12 cellular contexts compared by ENCODE assay signal in genomic region chr18:44715841-44716240, GRCh38. TPM values are rescaled to one million over a fixed set of nuclear protein-coding genes. Genes with fewer than 3 reads are reported as not detected.
DNase-seq lines count a peak whose midpoint lies in the region; ATAC-seq and FAIRE-seq lines count a peak whose summit lies in the region.
"Had no signal": no experiment of that assay in that cellular context is flagged by ENCODE, and none has a peak within 500 bp of the region (broad histone marks: within the 10 kb centered on the region; RNA-seq: fewer than 3 reads in every experiment).

No MANE protein-coding gene starts in this region.

- no peaks in the 10 kb centered on the region for H3K27me3 ChIP-seq in SJCRH30

- H3K27ac ChIP-seq in SJCRH30 (peak overlapping the region; percentile 93), mesodermal cell (ENCODE audit: low read depth, low read length, severe bottlenecking) (peak overlapping the region; percentile 74)
- H3K27ac ChIP-seq: 22Rv1 had no signal

- DNase-seq in NCI-H82 (lab: John Stamatoyannopoulos, UW) (peak; percentile 58), NCI-H82 treated with DMSO at 0.1 percent for 48 hours (lab: John Stamatoyannopoulos, UW; ENCODE audit: unreplicated experiment) (no peak), SJCRH30 (peak; percentile 79 to 88), urothelium cell line (ENCODE audit: low spot score) (peak; percentile 15), CD1c-positive myeloid dendritic cell (ENCODE audit: extremely low spot score) (no peak)
- DNase-seq: activated CD8-positive, alpha-beta T cell treated with anti-CD3 and anti-CD28 coated beads for 36 hours; left ventricle myocardium superior; SHP77 treated with DMSO at 0.1 percent for 48 hours had no signal

- no peaks in the 10 kb centered on the region for H3K9me3 ChIP-seq in SJCRH30 (replicated peaks)
- no peaks in the 10 kb centered on the region for H3K9me3 ChIP-seq in mesodermal cell (ENCODE audit: control insufficient read depth, low read length)

- H3K4me1 ChIP-seq in SJCRH30 (peaks cover 30% of the 10 kb centered on the region), mesodermal cell (ENCODE audit: control insufficient read depth, insufficient read depth, low read length, poor library complexity, severe bottlenecking) (peaks cover 25% of the 10 kb centered on the region)

- WGBS in mesodermal cell (ENCODE audit: insufficient coverage in 2 of 2), 2 experiments = 52 to 88% methylated on average over 3 of the region's 6 CpGs

- H3K4me3 ChIP-seq in SJCRH30 (0 out of 2 replicates have a peak overlapping the region, but pooled peaks have one; percentile 13), mesodermal cell (ENCODE audit: extremely low read depth, insufficient read depth, low read length, poor library complexity, severe bottlenecking) (no peak overlapping the region)

- H3K36me3 ChIP-seq in SJCRH30 (no peaks in the 10 kb centered on the region), mesodermal cell (ENCODE audit: control insufficient read depth, insufficient read depth, low read length) (peaks cover 24% of the 10 kb centered on the region)

- ATAC-seq in HG03135 (IDR thresholded peaks at IDR 0.05; ENCODE audit: unreplicated experiment) = no peak
- no peak for ATAC-seq in GM19452 (IDR thresholded peaks at IDR 0.05; ENCODE audit: unreplicated experiment)

- FAIRE-seq in urothelium cell line (lab: Jason Lieb, UNC) = no peak

RNA-seq across cellular contexts. Expression of gene SETBP1, which starts 35.2 kb away (rescaled TPM):
- total RNA-seq in SJCRH30 (2014; rRNA removed; shearing (Covaris generic)) = 10.5 and 11.9 TPM in 2 replicates
- polyA plus RNA-seq in mesodermal cell (2013, experiment 1 of 2) = 10.7 TPM
- 8.6 TPM for polyA plus RNA-seq in mesodermal cell (2013, experiment 2 of 2)

Comparison
In these comparisons a context has a peak if more than half of its experiments do, and no peak if none do; other contexts are left out.
1. DNase-seq: peak in NCI-H82 (single experiment), SJCRH30 (2 of 2) and urothelium cell line (single experiment); none in NCI-H82 treated with DMSO at 0.1 percent for 48 hours (single experiment) and CD1c-positive myeloid dendritic cell (single experiment).